Comparison of ENCODE assay signal across 1 cellular context in genomic region chr9:137281345-137282116, GRCh38.
A peak's percentile ranks its signal among the peaks of the same experiment; 100 is the strongest.
TF ChIP-seq lines count a peak whose summit lies in the region.

No MANE protein-coding gene starts in this region.

TF ChIP-seq in H1, 55 proteins besides CTCF, POLR2A, EP300 and RAD21:
- TF ChIP-seq EGR1 (IDR thresholded peaks at IDR 0.05; ENCODE audit: borderline replicate concordance, low read depth, low read length) (peak; percentile 13; the same call in 1 of the 2 replicates), SAP30 (IDR thresholded peaks at IDR 0.05; ENCODE audit: insufficient read depth, insufficient replicate concordance, low read length) (no peak), SIN3A (conservative IDR thresholded peaks at IDR 0.05 in 1 of 2, IDR thresholded peaks at IDR 0.05 in 1 of 2; ENCODE audit: low read depth in 1 of 2, low read length in 2 of 2) (0 out of 4 replicates have a peak, but pooled peaks of 1 of the 2 experiments have one; percentile 24), CTBP2 (IDR thresholded peaks at IDR 0.05; ENCODE audit: borderline replicate concordance, insufficient read depth, insufficient read length, low read length) (peak; percentile 19), RBBP5 (IDR thresholded peaks at IDR 0.05; ENCODE audit: borderline replicate concordance, low read depth, low read length) (peak; percentile 61; the same call in 1 of the 2 replicates), GABPA (IDR thresholded peaks at IDR 0.05; ENCODE audit: borderline replicate concordance, insufficient read depth, low read length) (no peak), SUZ12 (IDR thresholded peaks at IDR 0.05; ENCODE audit: low read length) (no peak)
- TF ChIP-seq, protein P1, sequence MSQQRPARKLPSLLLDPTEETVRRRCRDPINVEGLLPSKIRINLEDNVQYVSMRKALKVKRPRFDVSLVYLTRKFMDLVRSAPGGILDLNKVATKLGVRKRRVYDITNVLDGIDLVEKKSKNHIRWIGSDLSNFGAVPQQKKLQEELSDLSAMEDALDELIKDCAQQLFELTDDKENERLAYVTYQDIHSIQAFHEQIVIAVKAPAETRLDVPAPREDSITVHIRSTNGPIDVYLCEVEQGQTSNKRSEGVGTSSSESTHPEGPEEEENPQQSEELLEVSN (IDR thresholded peaks at IDR 0.05), result no peak
- TF ChIP-seq, protein P2, sequence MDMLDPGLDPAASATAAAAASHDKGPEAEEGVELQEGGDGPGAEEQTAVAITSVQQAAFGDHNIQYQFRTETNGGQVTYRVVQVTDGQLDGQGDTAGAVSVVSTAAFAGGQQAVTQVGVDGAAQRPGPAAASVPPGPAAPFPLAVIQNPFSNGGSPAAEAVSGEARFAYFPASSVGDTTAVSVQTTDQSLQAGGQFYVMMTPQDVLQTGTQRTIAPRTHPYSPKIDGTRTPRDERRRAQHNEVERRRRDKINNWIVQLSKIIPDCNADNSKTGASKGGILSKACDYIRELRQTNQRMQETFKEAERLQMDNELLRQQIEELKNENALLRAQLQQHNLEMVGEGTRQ (IDR thresholded peaks at IDR 0.05; ENCODE audit: low read length), result no peak
